ENCODE assay signal across 8 cellular contexts in the genomic region with DNA sequence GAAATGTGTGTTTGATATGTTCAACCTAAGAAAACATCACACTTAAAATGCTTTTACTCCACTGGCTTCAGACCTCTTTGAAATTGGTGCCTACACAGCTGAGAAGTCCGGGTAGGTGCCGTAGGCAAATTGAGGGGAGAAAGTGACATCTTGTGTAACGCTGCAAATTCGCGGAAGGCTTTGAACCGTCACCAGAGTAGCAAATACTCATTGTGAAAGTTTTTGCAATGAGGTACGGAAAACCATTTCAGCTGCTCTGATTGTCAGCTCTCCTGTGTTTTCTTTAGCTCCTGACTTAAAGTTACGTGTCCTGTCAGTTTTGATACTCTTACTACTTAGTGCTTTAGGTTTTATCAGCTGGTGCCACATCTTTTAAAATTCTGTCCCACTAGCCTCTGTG.
DNase-seq lines count a peak whose midpoint lies in the region; ATAC-seq lines count a peak whose summit lies in the region.

No MANE protein-coding gene starts in this region.

- no peak overlapping the region for H3K27ac Mint-ChIP-seq in activated naive CD4-positive, alpha-beta T cell treated with anti-CD3 and anti-CD28 coated beads, Interleukin-2, amount 50 U/mL, for 72 hours

- ATAC-seq in HG03039 (IDR thresholded peaks at IDR 0.05; ENCODE audit: unreplicated experiment) (peak; percentile 99), esophagus mucosa (no peak)
- ATAC-seq in activated naive CD4-positive, alpha-beta T cell treated with anti-CD3 and anti-CD28 coated beads, Interleukin-2, amount 50 U/mL, for 72 hours: peak; percentile 90 to 92

- peaks cover 22 to 23% of the 10 kb centered on the region in 2 donors for H3K36me3 Mint-ChIP-seq in activated naive CD4-positive, alpha-beta T cell treated with anti-CD3 and anti-CD28 coated beads, Interleukin-2, amount 50 U/mL, for 72 hours

- DNase-seq in activated T-cell treated with anti-CD3 and anti-CD28 coated beads for 24 hours (ENCODE audit: low read depth) (peak; percentile 30), activated T-cell treated with anti-CD3 and anti-CD28 coated beads for 4 hours (no peak), NCI-H2107 (lab: John Stamatoyannopoulos, UW) (no peak)
- DNase-seq in activated naive CD4-positive, alpha-beta T cell treated with anti-CD3 and anti-CD28 coated beads, Interleukin-2, amount 50 U/mL, for 72 hours (ENCODE audit: low spot score in 2 of 2): peak in 1 of 2 donors; percentile 23
- DNase-seq in stimulated activated CD4-positive, alpha-beta T cell treated with anti-CD3 and anti-CD28 coated beads, Interleukin-4, amount 100 ng/mL, for 48 hours (ENCODE audit: low read depth in 2 of 2): peak; percentile 14 to 26
- DNase-seq in effector CD4-positive, alpha-beta T cell: no peak

- peaks cover 5 to 13% of the 10 kb centered on the region in 2 donors for H3K9me3 Mint-ChIP-seq in activated naive CD4-positive, alpha-beta T cell treated with anti-CD3 and anti-CD28 coated beads, Interleukin-2, amount 50 U/mL, for 72 hours

Comparison
In these comparisons a context has a peak if more than half of its experiments do, and no peak if none do; other contexts are left out.
1. DNase-seq: peak in activated T-cell treated with anti-CD3 and anti-CD28 coated beads for 24 hours (single experiment) and stimulated activated CD4-positive, alpha-beta T cell treated with anti-CD3 and anti-CD28 coated beads, Interleukin-4, amount 100 ng/mL, for 48 hours (2 of 2); none in activated T-cell treated with anti-CD3 and anti-CD28 coated beads for 4 hours (single experiment), effector CD4-positive, alpha-beta T cell (single experiment) and NCI-H2107 (single experiment).